ENCODE assay signal across 6 cellular contexts in the genomic region with DNA sequence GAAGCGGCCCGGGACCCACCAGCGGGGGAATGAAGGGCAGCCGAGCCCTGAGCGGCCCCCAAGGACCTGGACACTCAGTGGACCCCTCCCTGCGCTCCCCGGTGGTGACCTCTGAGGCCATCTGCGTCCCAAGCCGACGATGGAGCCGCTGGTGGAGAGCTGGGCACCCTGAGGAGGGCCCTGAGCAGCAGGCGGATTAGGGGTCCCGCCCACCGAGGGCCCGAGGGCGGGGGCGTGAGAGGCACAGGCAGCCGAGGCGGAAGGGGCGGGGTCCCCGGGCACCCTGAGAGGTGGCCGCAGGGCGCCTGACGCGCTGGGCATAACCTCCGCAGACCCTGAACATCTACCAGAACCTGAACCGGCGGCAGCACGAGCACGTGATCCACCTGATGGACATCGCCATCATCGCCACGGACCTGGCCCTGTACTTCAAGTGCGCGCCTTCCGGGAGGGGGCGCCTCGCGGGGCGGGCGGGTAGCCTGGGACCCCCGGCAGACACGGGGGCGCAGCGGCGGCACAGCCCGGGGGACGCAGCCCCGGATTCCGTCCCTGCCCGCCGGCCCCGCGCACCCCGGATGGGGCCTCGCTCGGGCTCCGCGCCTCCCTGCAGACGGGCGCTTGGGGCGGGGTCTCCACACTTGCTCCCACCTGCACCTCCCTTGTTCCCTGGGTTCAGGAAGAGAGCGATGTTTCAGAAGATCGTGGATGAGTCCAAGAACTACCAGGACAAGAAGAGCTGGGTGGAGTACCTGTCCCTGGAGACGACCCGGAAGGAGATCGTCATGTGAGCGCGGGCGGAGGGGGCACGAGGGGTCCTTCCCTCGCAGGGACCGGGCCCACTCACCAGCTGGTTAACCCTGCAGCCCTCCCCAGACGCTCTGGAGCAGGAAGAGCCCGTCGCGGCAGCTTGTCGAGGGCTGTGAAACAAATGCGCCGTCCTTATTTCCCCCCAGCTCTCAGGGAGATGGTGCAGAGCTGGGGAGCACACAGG. TPM values are rescaled to one million over a fixed set of nuclear protein-coding genes. Genes with fewer than 3 reads are reported as not detected.
DNase-seq lines count a peak whose midpoint lies in the region; FAIRE-seq and TF ChIP-seq lines count a peak whose summit lies in the region.

No MANE protein-coding gene starts in this region.

- DNase-seq in AML-193 (lab: John Stamatoyannopoulos, UW) (peak; percentile 20 to 32), HFF-Myc (ENCODE audit: extremely low read depth, low read depth) (no peak), WERI-Rb-1 (peak; percentile 73), small intestine (no peak), NCI-H2081 treated with DMSO at 0.1 percent for 48 hours (lab: John Stamatoyannopoulos, UW) (no peak)

- H3K9me3 ChIP-seq in WERI-Rb-1 (ENCODE audit: severe bottlenecking): no peaks in the 10 kb centered on the region
- H3K9me3 ChIP-seq in esophagus (ENCODE audit: control insufficient read depth in 2 of 2, insufficient read depth in 1 of 2, low read depth in 1 of 2, low read length in 1 of 2): no peaks in the 10 kb centered on the region
- H3K9me3 ChIP-seq in small intestine (ENCODE audit: control insufficient read depth, low read depth): no peaks in the 10 kb centered on the region

- WGBS in esophagus, 2 donors: 3% methylated on average over 59 to 80 of the region's 80 CpGs
- WGBS in small intestine, 3 donors: 2 to 7% (median 5%) methylated on average over 44 to 80 of the region's 80 CpGs

- H3K27me3 ChIP-seq in WERI-Rb-1 (ENCODE audit: insufficient read depth, low read depth, severe bottlenecking) (no peaks in the 10 kb centered on the region), esophagus (ENCODE audit: control insufficient read depth in 1 of 2, insufficient read depth in 2 of 2, low read length in 2 of 2) (no peaks in the 10 kb centered on the region), small intestine (ENCODE audit: control insufficient read depth in 2 of 2, insufficient read depth in 2 of 2, low read length in 2 of 2) (no peaks in the 10 kb centered on the region)

- no peak for FAIRE-seq in small intestine (lab: Jason Lieb, UNC)

- peak overlapping the region; percentile 25 for H3K4me3 ChIP-seq in HFF-Myc (replicated peaks; ENCODE audit: low read depth, low read length)
- H3K4me3 ChIP-seq in WERI-Rb-1 (ENCODE audit: low read depth, low read length): peak overlapping the region; percentile 30
- peak overlapping the region; percentile 45 to 60 for H3K4me3 ChIP-seq in esophagus (ENCODE audit: low read depth in 1 of 2, low read length in 2 of 2)
- peak overlapping the region; percentile 56 to 69 for H3K4me3 ChIP-seq in small intestine (ENCODE audit: low read depth in 1 of 2, low read length in 2 of 2)

- H3K4me1 ChIP-seq in esophagus (ENCODE audit: control insufficient read depth in 2 of 2, insufficient read depth in 2 of 2, low read length in 1 of 2): peaks cover 2 to 6% of the 10 kb centered on the region in 2 donors
- H3K4me1 ChIP-seq in small intestine (ENCODE audit: control insufficient read depth in 2 of 2, insufficient read depth in 1 of 2, low read depth in 1 of 2, low read length in 1 of 2): no peaks in the 10 kb centered on the region

- H3K27ac ChIP-seq in WERI-Rb-1: peak overlapping the region; percentile 63
- no peak overlapping the region for H3K27ac ChIP-seq in esophagus (ENCODE audit: low read depth in 2 of 2, low read length in 1 of 2)
- peak overlapping the region in 1 of 2 donors; percentile 68 for H3K27ac ChIP-seq in small intestine (ENCODE audit: low read depth in 1 of 2, low read length in 1 of 2)

- TF ChIP-seq CTCF in HFF-Myc (IDR thresholded peaks at IDR 0.05; ENCODE audit: low read depth, low read length, missing control alignments): no peak
- TF ChIP-seq CTCF in WERI-Rb-1 (IDR thresholded peaks at IDR 0.05; ENCODE audit: low read depth, low read length): no peak

- H3K36me3 ChIP-seq in WERI-Rb-1: peaks cover 17% of the 10 kb centered on the region
- H3K36me3 ChIP-seq in esophagus (ENCODE audit: control insufficient read depth in 2 of 2, insufficient read depth in 2 of 2, low read length in 1 of 2): no peaks in the 10 kb centered on the region
- no peaks in the 10 kb centered on the region for H3K36me3 ChIP-seq in small intestine (ENCODE audit: control insufficient read depth in 2 of 2, insufficient read depth in 2 of 2, low read length in 2 of 2)

RNA-seq across cellular contexts. Expression of gene ATP5ME, which starts 10.3 kb away (rescaled TPM):
- 100 to 1,000 TPM; 539 to 570 TPM for polyA plus RNA-seq in esophagus
- 1,000 to 10,000 TPM in 1 of 3 donors, 100 to 1,000 TPM in 2; 806 to 1,305 (median 980) TPM for polyA plus RNA-seq in small intestine

RNA-seq across cellular contexts. Expression of gene MYL5, which starts 10.6 kb away (rescaled TPM):
- 10 to 100 TPM; 17.9 to 22.4 TPM for polyA plus RNA-seq in esophagus
- 100 to 1,000 TPM in 2 of 3 donors, 10 to 100 TPM in 1; 36.1 to 316 (median 266) TPM for polyA plus RNA-seq in small intestine

RNA-seq across cellular contexts. Expression of gene SLC49A3, which starts 25.2 kb away (rescaled TPM):
- polyA plus RNA-seq in esophagus: 1 to 10 TPM; 3.8 to 7.2 TPM
- polyA plus RNA-seq in small intestine: 1 to 10 TPM; 3.4 to 7.8 (median 3.5) TPM

RNA-seq across cellular contexts. Expression of gene PDE6B, which starts 38.4 kb away (rescaled TPM):
- under 1 TPM; 0.41 to 0.89 TPM for polyA plus RNA-seq in esophagus
- polyA plus RNA-seq in small intestine: 1 to 10 TPM in 1 of 3 donors, not detected in 2; 1.8 TPM

RNA-seq across cellular contexts. Expression of gene PCGF3, which starts 41.9 kb away (rescaled TPM):
- polyA plus RNA-seq in esophagus (10 to 100 TPM; 27.0 to 63.7 TPM), small intestine (10 to 100 TPM; 27.3 to 71.6 (median 40.6) TPM)

Comparison
In these comparisons a context has a peak if more than half of its experiments do, and no peak if none do; other contexts are left out.
1. DNase-seq: peak in AML-193 (2 of 2) and WERI-Rb-1 (single experiment); none in HFF-Myc (single experiment), small intestine (single experiment) and NCI-H2081 treated with DMSO at 0.1 percent for 48 hours (single experiment).
2. Peak in every context shown above with its lines, with median percentiles within 50 percentile points of each other: H3K4me3 ChIP-seq.